In the genomic region with DNA sequence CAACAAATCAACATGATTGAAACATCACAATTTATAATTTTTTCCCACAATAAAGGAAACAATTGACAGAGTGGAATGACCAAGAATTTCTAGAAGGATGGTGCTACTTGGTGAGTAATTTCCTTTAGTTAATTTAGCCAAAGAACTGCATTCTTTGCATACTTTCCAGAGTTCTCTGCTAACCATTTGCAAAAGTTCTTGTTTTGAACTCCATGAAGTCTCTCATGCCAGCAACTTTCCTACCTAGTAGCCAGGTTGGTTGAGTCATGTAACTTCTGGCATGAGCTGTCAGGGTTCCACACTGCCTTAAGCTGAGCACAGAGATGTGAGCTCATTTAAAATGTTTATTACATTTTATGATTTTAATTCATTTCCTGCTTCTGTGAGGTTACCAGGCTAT, we compare ENCODE assay signal across 11 cellular contexts.
DNase-seq lines count a peak whose midpoint lies in the region; ATAC-seq and TF ChIP-seq lines count a peak whose summit lies in the region.
"Had no signal": no experiment of that assay in that cellular context is flagged by ENCODE, and none has a peak within 500 bp of the region (broad histone marks: within the 10 kb centered on the region; RNA-seq: fewer than 3 reads in every experiment).

No MANE protein-coding gene starts in this region.

- H3K4me1 ChIP-seq in mesendoderm (ENCODE audit: control insufficient read depth, low read depth, low read length) = no peaks in the 10 kb centered on the region

- no peaks in the 10 kb centered on the region for H3K79me1 ChIP-seq in mesendoderm (ENCODE audit: low read length)

- H4K5ac ChIP-seq in mesendoderm (ENCODE audit: low read length) = no peak overlapping the region

- no peak overlapping the region for H3K9ac ChIP-seq in mesendoderm (ENCODE audit: low read length)

- H2BK120ac ChIP-seq in mesendoderm (ENCODE audit: low read depth, low read length) = no peak overlapping the region

- H3K9me3 ChIP-seq in MG63 = peaks cover 15% of the 10 kb centered on the region

- H3K4me2 ChIP-seq in mesendoderm (ENCODE audit: low read length) = no peak overlapping the region

- no peak overlapping the region for H3K56ac ChIP-seq in mesendoderm (ENCODE audit: low read length)

- H3K4me3 ChIP-seq in MG63 (no peak overlapping the region), epithelial cell of esophagus (ENCODE audit: low read length) (no peak overlapping the region), mesendoderm (ENCODE audit: low read length) (no peak overlapping the region)

- peak; percentile 79 for DNase-seq in AG20443 (ENCODE audit: low spot score)
- peak; percentile 85 for DNase-seq in MG63
- peak; percentile 88 for DNase-seq in epithelial cell of esophagus (ENCODE audit: low read depth)
- peak; percentile 65 for DNase-seq in mesendoderm
- no peak for DNase-seq in DMS153 treated with DMSO at 0.1 percent for 48 hours (lab: John Stamatoyannopoulos, UW; ENCODE audit: unreplicated experiment)
- DNase-seq in NCI-H1417 treated with DMSO at 0.1 percent for 48 hours (lab: John Stamatoyannopoulos, UW) = no peak
- DNase-seq: anterior cingulate cortex; CD4-positive, CD25-positive, alpha-beta regulatory T cell; T1000 had no signal

- H3K27ac ChIP-seq in mesendoderm (ENCODE audit: low read depth, low read length) = no peak overlapping the region

- no peak overlapping the region for H3K23ac ChIP-seq in mesendoderm (ENCODE audit: low read length)

- ATAC-seq in HG03565 (IDR thresholded peaks at IDR 0.05; ENCODE audit: unreplicated experiment) (no peak), GM18867 (IDR thresholded peaks at IDR 0.05; ENCODE audit: unreplicated experiment) (no peak)

- no peak overlapping the region for H3K4ac ChIP-seq in mesendoderm (ENCODE audit: low read depth, low read length)

- TF ChIP-seq CTCF in epithelial cell of esophagus (IDR thresholded peaks at IDR 0.05; ENCODE audit: insufficient read depth, low read depth, low read length, missing control alignments) = no peak

- no peak overlapping the region for H3K18ac ChIP-seq in mesendoderm (ENCODE audit: low read length)

- H3K27me3 ChIP-seq in MG63 (no peaks in the 10 kb centered on the region), mesendoderm (ENCODE audit: insufficient read depth, low read length, poor library complexity) (no peaks in the 10 kb centered on the region)

- no peak overlapping the region for H4K8ac ChIP-seq in mesendoderm (ENCODE audit: low read depth, low read length)

- H3K36me3 ChIP-seq in MG63 (no peaks in the 10 kb centered on the region), mesendoderm (ENCODE audit: control insufficient read depth, insufficient read depth, low read length) (no peaks in the 10 kb centered on the region)

- H2AK5ac ChIP-seq in mesendoderm (ENCODE audit: low read length) = no peak overlapping the region

- H3K79me2 ChIP-seq in mesendoderm (ENCODE audit: control insufficient read depth, insufficient read depth, low read length) = no peaks in the 10 kb centered on the region

- H2BK15ac ChIP-seq in mesendoderm (replicated peaks; ENCODE audit: low read depth) = no peak overlapping the region

- no peak overlapping the region for H2BK5ac ChIP-seq in mesendoderm (ENCODE audit: low read length)

Comparison
In these comparisons a context has a peak if more than half of its experiments do, and no peak if none do; other contexts are left out.
1. DNase-seq: peak in AG20443 (single experiment), MG63 (single experiment), epithelial cell of esophagus (single experiment) and mesendoderm (single experiment); none in DMS153 treated with DMSO at 0.1 percent for 48 hours (single experiment) and NCI-H1417 treated with DMSO at 0.1 percent for 48 hours (single experiment).